ENCODE assay signal across 8 cellular contexts in the genomic region with DNA sequence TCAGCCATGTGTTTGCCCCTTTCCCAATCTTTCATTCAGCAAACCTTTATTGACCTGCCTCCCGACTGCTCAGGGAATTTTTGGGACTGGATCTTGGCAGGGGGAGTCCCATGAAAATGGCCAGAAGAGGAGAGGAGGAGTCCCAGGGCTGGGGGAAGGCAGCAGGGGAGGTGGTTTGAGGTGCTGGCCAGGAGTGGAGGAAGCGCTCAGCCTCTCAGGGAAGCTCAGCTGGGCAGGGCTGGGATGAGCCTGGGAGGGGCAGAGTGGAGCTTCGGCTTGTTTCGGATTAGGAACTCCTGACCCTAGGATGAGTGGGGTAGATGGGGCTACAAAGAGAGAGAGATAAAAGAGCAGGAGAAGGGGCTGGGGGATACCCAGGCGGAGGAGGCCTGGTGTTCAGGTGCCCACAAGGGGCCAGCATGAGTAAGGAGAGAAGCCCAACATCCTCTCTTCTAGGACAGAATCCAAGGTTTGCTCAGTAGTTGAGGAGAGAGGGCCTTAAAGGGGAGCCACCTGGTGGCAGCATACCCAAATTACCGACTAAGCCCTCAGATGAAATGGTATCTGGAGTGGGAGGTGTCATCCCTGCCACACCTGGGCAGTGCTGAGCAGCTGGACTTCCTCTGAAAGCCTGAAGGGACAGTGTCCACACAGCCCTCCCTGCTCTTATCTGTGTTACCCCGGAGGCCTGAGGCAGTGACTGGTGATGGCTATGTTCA.
DNase-seq lines count a peak whose midpoint lies in the region; ATAC-seq lines count a peak whose summit lies in the region.

No MANE protein-coding gene starts in this region.

- H3K36me3 Mint-ChIP-seq in activated CD4-positive, alpha-beta T cell treated with anti-CD3 and anti-CD28 coated beads for 36 hours (ENCODE audit: low read depth): no peaks in the 10 kb centered on the region

- H3K27ac Mint-ChIP-seq in activated CD4-positive, alpha-beta T cell treated with anti-CD3 and anti-CD28 coated beads for 36 hours: no peak overlapping the region

- in situ Hi-C loops in KBM-7 (cut with MboI; ENCODE audit: low pct_unique_long_range_greater_than_20kb, low sequenced_read_pairs): no loop called here

- H3K4me3 Mint-ChIP-seq in activated CD4-positive, alpha-beta T cell treated with anti-CD3 and anti-CD28 coated beads for 36 hours: no peak overlapping the region

- POLR2A ChIA-PET in activated CD4-positive, alpha-beta T cell treated with anti-CD3 and anti-CD28 coated beads for 36 hours (lab: Charles Lee): no interaction called here

- CTCF ChIA-PET in activated CD4-positive, alpha-beta T cell treated with anti-CD3 and anti-CD28 coated beads for 36 hours (lab: Charles Lee): interaction anchor here (1.4 kb wide), 1 partner anchor 94 kb away, joined by 4 read pairs; no protein-coding TSS in a partner anchor

- intact Hi-C loops in activated CD4-positive, alpha-beta T cell treated with anti-CD3 and anti-CD28 coated beads for 36 hours (cut with DNase I, micrococcal nuclease): loop anchor here (1.0 kb wide), 1 partner anchor 94 kb away; no protein-coding TSS in a partner anchor

- H3K4me1 Mint-ChIP-seq in activated CD4-positive, alpha-beta T cell treated with anti-CD3 and anti-CD28 coated beads for 36 hours: peaks cover 2% of the 10 kb centered on the region

- DNase-seq in activated CD4-positive, alpha-beta T cell treated with anti-CD3 and anti-CD28 coated beads for 36 hours: peak; percentile 58
- DNase-seq in activated CD4-positive, alpha-beta T cell treated with anti-CD3 and anti-CD28 coated beads, Interleukin-2, amount 50 U/mL, for 1 hour: no peak
- DNase-seq in KBM-7 (peak; percentile 35), SW480 (ENCODE audit: low spot score) (peak; percentile 82), iPS DF 19.7 (ENCODE audit: low read depth, low spot score) (peak; percentile 78), T1000 (lab: John Stamatoyannopoulos, UW) (no peak)

- peak; percentile 33 for ATAC-seq in activated CD4-positive, alpha-beta T cell treated with anti-CD3 and anti-CD28 coated beads for 36 hours
- ATAC-seq in HG03159 (IDR thresholded peaks at IDR 0.05; ENCODE audit: unreplicated experiment): no peak
- no peak for ATAC-seq in HG03469 (IDR thresholded peaks at IDR 0.05; ENCODE audit: unreplicated experiment)

- H3K9me3 Mint-ChIP-seq in activated CD4-positive, alpha-beta T cell treated with anti-CD3 and anti-CD28 coated beads for 36 hours (ENCODE audit: low read depth): no peaks in the 10 kb centered on the region

- H3K27me3 Mint-ChIP-seq in activated CD4-positive, alpha-beta T cell treated with anti-CD3 and anti-CD28 coated beads for 36 hours: peaks cover 20% of the 10 kb centered on the region

Comparison
In these comparisons a context has a peak if more than half of its experiments do, and no peak if none do; other contexts are left out.
1. DNase-seq: peak in activated CD4-positive, alpha-beta T cell treated with anti-CD3 and anti-CD28 coated beads for 36 hours (single experiment), KBM-7 (single experiment), SW480 (single experiment) and iPS DF 19.7 (single experiment); none in activated CD4-positive, alpha-beta T cell treated with anti-CD3 and anti-CD28 coated beads, Interleukin-2, amount 50 U/mL, for 1 hour (single experiment) and T1000 (single experiment).